In the genomic region with DNA sequence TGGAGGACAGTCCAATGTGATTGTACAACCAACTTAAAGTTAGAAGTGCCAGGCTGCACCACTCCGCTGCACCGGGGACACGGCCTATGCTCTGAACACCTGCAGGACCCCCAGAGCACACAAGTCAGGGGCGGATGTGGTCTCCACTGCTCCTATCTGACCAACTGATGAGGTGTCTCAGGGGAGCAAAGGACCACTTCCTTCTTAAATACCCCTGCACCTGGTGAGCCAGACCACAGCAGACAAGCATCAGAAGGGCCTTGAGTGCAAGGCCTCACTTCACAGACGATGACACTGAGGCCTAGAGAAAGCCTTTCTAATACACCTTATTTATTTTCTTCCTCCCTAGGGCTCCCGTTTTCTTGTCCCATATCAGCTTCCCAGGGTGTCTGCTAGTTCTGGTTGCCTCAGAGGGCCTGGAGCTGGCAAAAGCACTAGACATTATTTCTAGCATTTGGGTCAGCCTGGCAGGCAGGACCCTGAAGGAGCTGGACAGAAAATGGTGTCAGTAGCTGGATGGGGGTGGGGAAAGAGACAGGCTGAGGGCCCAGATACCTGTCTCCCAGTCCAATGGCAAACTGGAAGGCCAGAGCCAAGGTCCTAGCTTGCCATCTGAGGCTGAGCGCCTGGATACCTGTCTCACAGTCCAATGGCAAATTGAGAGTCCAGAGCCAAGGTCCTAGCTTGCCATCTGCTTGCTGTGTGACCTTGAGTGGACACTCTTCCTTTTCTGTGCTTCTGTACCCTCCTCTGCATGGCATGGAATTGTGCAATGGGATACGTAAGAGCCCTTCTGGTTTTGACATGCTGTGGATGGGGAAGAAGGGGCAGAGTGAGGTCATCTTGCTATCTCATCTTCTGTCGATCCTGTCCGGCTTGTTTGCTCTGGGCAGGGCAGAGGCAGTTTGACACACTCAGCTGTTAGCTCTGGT, we compare ENCODE assay signal across 1 cellular context.
TF ChIP-seq lines count a peak whose summit lies in the region.

No MANE protein-coding gene starts in this region.

TF ChIP-seq in HepG2, 621 proteins besides CTCF, POLR2A, EP300 and RAD21 (continued from another document):
- TF ChIP-seq, protein P1, sequence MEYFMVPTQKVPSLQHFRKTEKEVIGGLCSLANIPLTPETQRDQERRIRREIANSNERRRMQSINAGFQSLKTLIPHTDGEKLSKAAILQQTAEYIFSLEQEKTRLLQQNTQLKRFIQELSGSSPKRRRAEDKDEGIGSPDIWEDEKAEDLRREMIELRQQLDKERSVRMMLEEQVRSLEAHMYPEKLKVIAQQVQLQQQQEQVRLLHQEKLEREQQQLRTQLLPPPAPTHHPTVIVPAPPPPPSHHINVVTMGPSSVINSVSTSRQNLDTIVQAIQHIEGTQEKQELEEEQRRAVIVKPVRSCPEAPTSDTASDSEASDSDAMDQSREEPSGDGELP (IDR thresholded peaks at IDR 0.05; ENCODE audit: borderline replicate concordance, low read depth), result peak; percentile 30; the same call in 1 of the 2 replicates
- TF ChIP-seq U2AF2 (IDR thresholded peaks at IDR 0.05; ENCODE audit: low read depth, low read length), result no peak
- TF ChIP-seq HOXA3 (CRISPR knock-in tag; IDR thresholded peaks at IDR 0.05), result peak; percentile 61
- TF ChIP-seq SMAD1 (CRISPR knock-in tag; IDR thresholded peaks at IDR 0.05; ENCODE audit: borderline replicate concordance, low read depth), result no peak
- TF ChIP-seq, protein P2, sequence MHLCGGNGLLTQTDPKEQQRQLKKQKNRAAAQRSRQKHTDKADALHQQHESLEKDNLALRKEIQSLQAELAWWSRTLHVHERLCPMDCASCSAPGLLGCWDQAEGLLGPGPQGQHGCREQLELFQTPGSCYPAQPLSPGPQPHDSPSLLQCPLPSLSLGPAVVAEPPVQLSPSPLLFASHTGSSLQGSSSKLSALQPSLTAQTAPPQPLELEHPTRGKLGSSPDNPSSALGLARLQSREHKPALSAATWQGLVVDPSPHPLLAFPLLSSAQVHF (CRISPR knock-in tag; IDR thresholded peaks at IDR 0.05), result no peak
- TF ChIP-seq, protein P3, sequence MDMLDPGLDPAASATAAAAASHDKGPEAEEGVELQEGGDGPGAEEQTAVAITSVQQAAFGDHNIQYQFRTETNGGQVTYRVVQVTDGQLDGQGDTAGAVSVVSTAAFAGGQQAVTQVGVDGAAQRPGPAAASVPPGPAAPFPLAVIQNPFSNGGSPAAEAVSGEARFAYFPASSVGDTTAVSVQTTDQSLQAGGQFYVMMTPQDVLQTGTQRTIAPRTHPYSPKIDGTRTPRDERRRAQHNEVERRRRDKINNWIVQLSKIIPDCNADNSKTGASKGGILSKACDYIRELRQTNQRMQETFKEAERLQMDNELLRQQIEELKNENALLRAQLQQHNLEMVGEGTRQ (IDR thresholded peaks at IDR 0.05; ENCODE audit: low read depth, low read length), result no peak
- TF ChIP-seq, protein P3 (CRISPR knock-in tag; IDR thresholded peaks at IDR 0.05; ENCODE audit: borderline replicate concordance), result no peak
- no peak for TF ChIP-seq ATM (IDR thresholded peaks at IDR 0.05; ENCODE audit: borderline replicate concordance)
